ENCODE assay signal across 2 cellular contexts in genomic region chr3:134370611-134371451, GRCh38.
TF ChIP-seq lines count a peak whose summit lies in the region.

No MANE protein-coding gene starts in this region.

TF ChIP-seq in HCT116, 20 proteins besides CTCF, POLR2A, EP300 and RAD21 (continued from another document):
- no peak for TF ChIP-seq ATF3 (IDR thresholded peaks at IDR 0.05)
- no peak for TF ChIP-seq EZH2phosphoT487 (IDR thresholded peaks at IDR 0.05; ENCODE audit: borderline replicate concordance)
- TF ChIP-seq ZBTB33 (IDR thresholded peaks at IDR 0.05; ENCODE audit: extremely low read depth, insufficient replicate concordance, low read length), result no peak
- no peak for TF ChIP-seq ELF1 (IDR thresholded peaks at IDR 0.05; ENCODE audit: borderline replicate concordance, low read depth)

TF ChIP-seq in HepG2, 621 proteins besides CTCF, POLR2A, EP300 and RAD21 (continued from another document):
- TF ChIP-seq ZNF687 (CRISPR knock-in tag; IDR thresholded peaks at IDR 0.05) (peak; percentile 14; the same call in 1 of the 2 replicates), RBFOX2 (IDR thresholded peaks at IDR 0.05; ENCODE audit: low read depth, low read length) (peak; percentile 47; the same call in 1 of the 2 replicates), AGO2 (optimal IDR thresholded peaks at IDR 0.05; ENCODE audit: low read depth, low read length) (peak; percentile 73)
